Comparison of ENCODE assay signal across 8 cellular contexts in the genomic region with DNA sequence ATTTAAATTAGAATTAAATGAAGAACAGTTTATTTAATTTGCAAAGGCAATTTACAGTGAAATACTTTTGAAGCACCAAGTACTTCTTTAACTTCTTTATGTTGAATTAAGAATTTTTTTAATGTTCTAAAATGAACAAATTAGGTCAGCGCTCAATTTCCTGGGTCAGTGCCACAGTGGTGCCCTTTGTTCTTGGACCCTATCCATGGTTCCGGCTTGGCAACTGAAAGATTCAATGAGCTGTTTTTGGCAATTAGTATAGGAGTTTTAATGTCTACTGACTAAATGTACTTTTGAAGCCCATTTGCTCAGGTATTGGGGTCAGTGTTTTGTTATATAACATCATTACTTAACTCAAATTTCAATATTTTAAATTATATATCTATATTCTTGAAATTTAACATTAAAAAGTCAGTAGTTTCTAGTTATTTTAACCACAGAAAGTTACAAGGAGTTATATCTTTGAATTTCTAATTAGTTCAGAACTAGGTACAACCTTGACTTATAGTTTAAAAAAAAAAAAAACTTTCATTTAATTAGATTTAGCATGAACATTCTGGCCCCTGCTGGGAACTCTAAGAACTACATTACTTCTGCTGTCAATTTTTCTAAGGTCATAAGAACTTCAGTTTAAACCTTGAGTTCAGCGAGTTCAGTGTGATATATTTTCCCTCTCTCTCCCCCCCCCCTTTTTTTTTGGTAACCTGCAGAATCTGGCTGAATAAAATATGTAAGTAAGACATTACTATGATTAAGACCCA. TPM values are rescaled to one million over a fixed set of nuclear protein-coding genes. Genes with fewer than 3 reads are reported as not detected.
DNase-seq lines count a peak whose midpoint lies in the region; ATAC-seq and TF ChIP-seq lines count a peak whose summit lies in the region.

No MANE protein-coding gene starts in this region.

- H3K9me3 ChIP-seq in esophagus squamous epithelium (no peaks in the 10 kb centered on the region), osteoblast (ENCODE audit: low read depth, low read length) (no peaks in the 10 kb centered on the region)

- intact Hi-C loops in esophagus squamous epithelium (cut with DNase I), result loop anchor here (5.0 kb wide), 1 partner anchor 43 kb away; no protein-coding TSS in a partner anchor

- TF ChIP-seq CTCF in esophagus squamous epithelium (IDR thresholded peaks at IDR 0.05), result peak in 5 of 6 experiments; percentile 27 to 67 (median 44)
- TF ChIP-seq CTCF in osteoblast (IDR thresholded peaks at IDR 0.05; ENCODE audit: extremely low read depth, low read depth, low read length), result peak; percentile 73

- H2AFZ ChIP-seq in osteoblast (ENCODE audit: low read length), result no peak overlapping the region

- no peak overlapping the region for H3K4me2 ChIP-seq in osteoblast (ENCODE audit: insufficient read depth, low read length)

- no peak overlapping the region for H3K4me3 ChIP-seq in esophagus squamous epithelium
- no peak overlapping the region for H3K4me3 ChIP-seq in osteoblast (ENCODE audit: insufficient read depth, low read length)

- peak; percentile 63 for ATAC-seq in GM21447 (IDR thresholded peaks at IDR 0.05; ENCODE audit: unreplicated experiment)
- no peak for ATAC-seq in HG02763 (IDR thresholded peaks at IDR 0.05; ENCODE audit: unreplicated experiment)

- no peaks in the 10 kb centered on the region for H3K27me3 ChIP-seq in esophagus squamous epithelium
- no peaks in the 10 kb centered on the region for H3K27me3 ChIP-seq in osteoblast (ENCODE audit: insufficient read depth, low read length)

- DNase-seq in DMS114 treated with DMSO at 0.1 percent for 48 hours (lab: John Stamatoyannopoulos, UW; ENCODE audit: unreplicated experiment), result peak; percentile 57
- DNase-seq in NCI-H1092 (lab: John Stamatoyannopoulos, UW), result peak; percentile 1
- peak; percentile 36 for DNase-seq in SKM-1 treated with dmso at 0.1 percent for 144 hours (lab: John Stamatoyannopoulos, UW; ENCODE audit: unreplicated experiment)
- DNase-seq in esophagus squamous epithelium (lab: John Stamatoyannopoulos, UW), result no peak
- DNase-seq in osteoblast (ENCODE audit: insufficient read length, low spot score, missing footprints), result peak; percentile 41
- DNase-seq in hepatic stellate cell (ENCODE audit: low spot score), result no peak

- H3K36me3 ChIP-seq in esophagus squamous epithelium, result no peaks in the 10 kb centered on the region
- H3K36me3 ChIP-seq in osteoblast (ENCODE audit: insufficient read depth, low read length), result no peaks in the 10 kb centered on the region

- no peaks in the 10 kb centered on the region for H4K20me1 ChIP-seq in osteoblast (ENCODE audit: insufficient read depth, low read length)

- H3K4me1 ChIP-seq in esophagus squamous epithelium, result no peaks in the 10 kb centered on the region
- H3K4me1 ChIP-seq in osteoblast (ENCODE audit: insufficient read depth, low read length), result no peaks in the 10 kb centered on the region

- H3K27ac ChIP-seq in esophagus squamous epithelium, result no peak overlapping the region
- H3K27ac ChIP-seq in osteoblast (ENCODE audit: low read depth, low read length), result no peak overlapping the region

- TF ChIP-seq POLR2A in esophagus squamous epithelium (IDR thresholded peaks at IDR 0.05), result no peak

- WGBS in esophagus squamous epithelium, 2 donors, result 46 to 49% methylated on average over 3 of the region's 3 CpGs

- H3K79me2 ChIP-seq in osteoblast (ENCODE audit: insufficient read depth, low read length), result no peaks in the 10 kb centered on the region

RNA-seq across cellular contexts. Expression of a gene that starts 7.6 kb away (rescaled TPM):
- total RNA-seq in esophagus squamous epithelium (under 1 TPM in 3 of 4 donors, not detected in 1; 0.13 to 0.21 (median 0.19) TPM), osteoblast (under 0.01 TPM in 1 of 2 replicates, not detected in the other)

Comparison
In these comparisons a context has a peak if more than half of its experiments do, and no peak if none do; other contexts are left out.
1. DNase-seq: peak in DMS114 treated with DMSO at 0.1 percent for 48 hours (single experiment), NCI-H1092 (single experiment), SKM-1 treated with dmso at 0.1 percent for 144 hours (single experiment) and osteoblast (single experiment); none in esophagus squamous epithelium (single experiment) and hepatic stellate cell (single experiment).